Comparison of ENCODE assay signal across 24 cellular contexts in genomic region chr2:226643550-226644275, GRCh38.
A peak's percentile ranks its signal among the peaks of the same experiment; 100 is the strongest.
DNase-seq lines count a peak whose midpoint lies in the region; ATAC-seq and TF ChIP-seq lines count a peak whose summit lies in the region.
"Had no signal": no experiment of that assay in that cellular context is flagged by ENCODE, and none has a peak within 500 bp of the region (broad histone marks: within the 10 kb centered on the region; RNA-seq: fewer than 3 reads in every experiment).

No MANE protein-coding gene starts in this region.

- POLR2A ChIA-PET in HCT116 (lab: Charles Lee): no interaction called here

- no peak for ATAC-seq in HCT116
- ATAC-seq: esophagus mucosa, HepG2, T-cell had no signal

- 70 to 80% (median 74%) methylated on average over 8 of the region's 8 CpGs for WGBS in spleen, 5 donors

- H3K36me3 Mint-ChIP-seq in mesothelial cell of epicardium: peaks cover 16% of the 10 kb centered on the region
- H3K36me3 Mint-ChIP-seq: T-cell had no signal

- H2AFZ ChIP-seq in HCT116 (ENCODE audit: low read depth, low read length, poor library complexity, severe bottlenecking): no peak overlapping the region

- no peaks in the 10 kb centered on the region for H4K20me1 ChIP-seq in HCT116 (ENCODE audit: insufficient read depth)
- H4K20me1 ChIP-seq: BLaER1 had no signal

- H3K9ac ChIP-seq in HCT116 (ENCODE audit: low read length): peak overlapping the region; percentile 47
- H3K9ac ChIP-seq in skeletal muscle tissue (ENCODE audit: low read depth in 1 of 3, low read length in 3 of 3): no peak overlapping the region
- H3K9ac ChIP-seq: BLaER1 had no signal

- no peaks in the 10 kb centered on the region for H3K27me3 Mint-ChIP-seq in mesothelial cell of epicardium (ENCODE audit: low read depth)
- H3K27me3 Mint-ChIP-seq: T-cell had no signal

- H3K4me3 ChIP-seq in HCT116 (replicated peaks in 1 of 2; ENCODE audit: low read depth in 1 of 2, low read length in 2 of 2): no peak overlapping the region
- H3K4me3 ChIP-seq in brain microvascular endothelial cell (ENCODE audit: low read depth, low read length): no peak overlapping the region
- no peak overlapping the region for H3K4me3 ChIP-seq in skeletal muscle tissue (ENCODE audit: low read length in 3 of 3)
- H3K4me3 ChIP-seq in spleen: no peak overlapping the region
- H3K4me3 ChIP-seq: BLaER1, transverse colon had no signal

- BruUV-seq in HCT116 (replicated peaks; lab: Mats Ljungman, UMichigan): no TSS peak

- no peaks in the 10 kb centered on the region for H3K9me2 ChIP-seq in HCT116 (ENCODE audit: insufficient read depth)

- RAD21 ChIA-PET in HCT116 (lab: Charles Lee; ENCODE audit: low non-redundant PET in 1 of 2, low total read pairs in 2 of 2, uncharacterized antibody in 2 of 2, unreplicated experiment in 2 of 2): no interaction called here

- DNase-seq in HCT116 (ENCODE audit: low read depth, low spot score) (no peak), brain microvascular endothelial cell (no peak), mesothelial cell of epicardium (ENCODE audit: low spot score in 2 of 2, unreplicated experiment in 2 of 2) (no peak), spleen (no peak)
- no peak for DNase-seq in activated CD4-positive, alpha-beta T cell treated with anti-CD3 and anti-CD28 coated beads, Interleukin-2, amount 50 U/mL, for 48 hours
- DNase-seq in activated CD4-positive, CD25-positive, alpha-beta regulatory T cell treated with anti-CD3 and anti-CD28 coated beads, Interleukin-2, amount 50 U/mL, for 72 hours: no peak
- DNase-seq: activated CD4-positive, alpha-beta T cell treated with anti-CD3 and anti-CD28 coated beads for 48 hours; activated naive CD4-positive, alpha-beta T cell; activated T-cell treated with anti-CD3 and anti-CD28 coated beads, Interleukin-2, amount 50 U/mL, for 48 hours; cerebellar nuclear complex; dermis blood vessel endothelial cell; DMS 273 treated with DMSO at 0.1 percent for 48 hours; Kasumi-1; NCI-H146; NCI-H446 treated with DMSO at 0.1 percent for 48 hours; NCI-H82; stimulated activated CD4-positive, alpha-beta T cell treated with anti-CD3 and anti-CD28 coated beads, Interleukin-4, amount 100 ng/mL, for 24 hours; T-cell; transverse colon; WERI-Rb-1 had no signal

- H3K4me3 Mint-ChIP-seq in mesothelial cell of epicardium: no peak overlapping the region
- H3K4me3 Mint-ChIP-seq: T-cell had no signal

- H3K4me1 Mint-ChIP-seq in mesothelial cell of epicardium: peaks cover 33% of the 10 kb centered on the region
- H3K4me1 Mint-ChIP-seq: T-cell had no signal

- H3K9me3 ChIP-seq in HCT116 (ENCODE audit: control insufficient read depth in 1 of 2, insufficient read depth in 1 of 2, low read depth in 1 of 2, low read length in 2 of 2) (peaks cover 5 to 17% of the 10 kb centered on the region in 2 experiments; a peak in 2 of 4 replicates), skeletal muscle tissue (ENCODE audit: control insufficient read depth in 3 of 3, low read length in 3 of 3) (peaks cover 0 to 2% (median 0%) of the 10 kb centered on the region in 3 donors), spleen (peaks cover 0 to 19% (median 9%) of the 10 kb centered on the region in 8 donors)
- H3K9me3 ChIP-seq: transverse colon had no signal

- CTCF ChIA-PET in HCT116 (lab: Charles Lee): no interaction called here

- H3K27ac ChIP-seq in HCT116 (ENCODE audit: low read depth, low read length) (peak overlapping the region; percentile 98), brain microvascular endothelial cell (peak overlapping the region; percentile 94), skeletal muscle tissue (ENCODE audit: low read depth, low read length) (peak overlapping the region; percentile 22), spleen (no peak overlapping the region)
- H3K27ac ChIP-seq: BLaER1, WERI-Rb-1 had no signal

- H3K4me2 ChIP-seq in HCT116 (ENCODE audit: low read length): 0 out of 2 replicates have a peak overlapping the region, but pooled peaks have one; percentile 5
- H3K4me2 ChIP-seq: BLaER1 had no signal

- TF ChIP-seq POLR2A in HCT116 (IDR thresholded peaks at IDR 0.05; ENCODE audit: borderline replicate concordance, extremely low read depth, insufficient read depth, insufficient read length) (no peak), spleen (IDR thresholded peaks at IDR 0.05) (no peak)

- H3K9me3 Mint-ChIP-seq in mesothelial cell of epicardium: peaks cover 19% of the 10 kb centered on the region

- intact Hi-C loops in HCT116 (cut with micrococcal nuclease) (no loop called here), spleen (cut with DNase I; ENCODE audit: low total_unique reads) (no loop called here)

- H3K79me2 ChIP-seq in HCT116 (ENCODE audit: insufficient read depth, low read length): peaks cover 60% of the 10 kb centered on the region

- no peak for TF ChIP-seq RAD21 in HCT116 (IDR thresholded peaks at IDR 0.05; ENCODE audit: low read depth)

- TF ChIP-seq CTCF in HCT116 (IDR thresholded peaks at IDR 0.05 in 2 of 3, conservative IDR thresholded peaks at IDR 0.05 in 1 of 3; ENCODE audit: borderline replicate concordance in 1 of 3, insufficient read depth in 1 of 3, low read depth in 2 of 3, low read length in 2 of 3): no peak
- no peak for TF ChIP-seq CTCF in brain microvascular endothelial cell (IDR thresholded peaks at IDR 0.05; ENCODE audit: low read depth, low read length, missing control alignments)
- no peak for TF ChIP-seq CTCF in mesothelial cell of epicardium (IDR thresholded peaks at IDR 0.05; ENCODE audit: unreplicated experiment)
- TF ChIP-seq CTCF in spleen (IDR thresholded peaks at IDR 0.05 in 8 of 11, conservative IDR thresholded peaks at IDR 0.05 in 3 of 11): no peak

- H3K4me1 ChIP-seq in HCT116 (ENCODE audit: control insufficient read depth in 1 of 2, insufficient read depth in 2 of 2, low read length in 2 of 2) (peaks cover 37 to 71% of the 10 kb centered on the region in 2 experiments), skeletal muscle tissue (ENCODE audit: control insufficient read depth in 3 of 3, insufficient read depth in 3 of 3, low read length in 3 of 3) (peaks cover 2 to 10% (median 3%) of the 10 kb centered on the region in 3 donors), spleen (no peaks in the 10 kb centered on the region)
- H3K4me1 ChIP-seq: BLaER1 had no signal

- peaks cover 0 to 26% of the 10 kb centered on the region in 2 experiments; a peak in 2 of 4 replicates for H3K36me3 ChIP-seq in HCT116 (ENCODE audit: control insufficient read depth in 1 of 2, insufficient read depth in 2 of 2, low read length in 2 of 2)
- no peaks in the 10 kb centered on the region for H3K36me3 ChIP-seq in brain microvascular endothelial cell (replicated peaks)
- H3K36me3 ChIP-seq in skeletal muscle tissue (ENCODE audit: control insufficient read depth in 3 of 3, insufficient read depth in 3 of 3, low read length in 3 of 3): no peaks in the 10 kb centered on the region
- no peaks in the 10 kb centered on the region for H3K36me3 ChIP-seq in spleen
- H3K36me3 ChIP-seq: BLaER1, transverse colon, WERI-Rb-1 had no signal

- no peaks in the 10 kb centered on the region for H3K27me3 ChIP-seq in HCT116 (ENCODE audit: insufficient read depth, low read length)
- no peaks in the 10 kb centered on the region for H3K27me3 ChIP-seq in brain microvascular endothelial cell (replicated peaks)
- H3K27me3 ChIP-seq in skeletal muscle tissue (ENCODE audit: control insufficient read depth in 3 of 3, insufficient read depth in 3 of 3, low read length in 3 of 3): peaks cover 0 to 6% (median 3%) of the 10 kb centered on the region in 3 donors
- H3K27me3 ChIP-seq in spleen (replicated peaks in 1 of 7): peaks cover 0 to 70% (median 11%) of the 10 kb centered on the region in 7 donors
- H3K27me3 ChIP-seq: BLaER1, transverse colon had no signal

- H3K27ac Mint-ChIP-seq in mesothelial cell of epicardium: peak overlapping the region; percentile 86
- H3K27ac Mint-ChIP-seq: T-cell had no signal

- in situ Hi-C loops in brain microvascular endothelial cell (cut with HindIII; ENCODE audit: low pct_ligation_motif_present, low sequenced_read_pairs): no loop called here

TF ChIP-seq in HCT116, 20 proteins besides CTCF, POLR2A, EP300 and RAD21 (continues in another document):
- no peak for TF ChIP-seq EZH2 (IDR thresholded peaks at IDR 0.05)
- TF ChIP-seq ELF1 (IDR thresholded peaks at IDR 0.05; ENCODE audit: borderline replicate concordance, low read depth): no peak
- TF ChIP-seq MAX (IDR thresholded peaks at IDR 0.05): no peak
- no peak for TF ChIP-seq ZBTB33 (IDR thresholded peaks at IDR 0.05; ENCODE audit: extremely low read depth, insufficient replicate concordance, low read length)

Comparison
In these comparisons a context has a peak if more than half of its experiments do, and no peak if none do; other contexts are left out.
1. H3K27ac ChIP-seq: peak in HCT116 (single experiment), brain microvascular endothelial cell (single experiment) and skeletal muscle tissue (single experiment); none in spleen (0 of 8).